Comparison of ENCODE assay signal across 1 cellular context in genomic region chr19:11197291-11198174, GRCh38.
TF ChIP-seq lines count a peak whose summit lies in the region.

Gene KANK2, minus strand, starts transcription at chr19:11197545. Its CDS starts 3,034 bp downstream, at chr19:11194511.

TF ChIP-seq in H1, 55 proteins besides CTCF, POLR2A, EP300 and RAD21:
- 0 out of 2 replicates have a peak, but pooled peaks have one; percentile 76 for TF ChIP-seq RBBP5 (IDR thresholded peaks at IDR 0.05; ENCODE audit: borderline replicate concordance, low read depth, low read length)
- TF ChIP-seq KDM1A (IDR thresholded peaks at IDR 0.05; ENCODE audit: borderline replicate concordance, low read length), result peak; percentile 98
- TF ChIP-seq EGR1 (IDR thresholded peaks at IDR 0.05; ENCODE audit: borderline replicate concordance, low read depth, low read length), result no peak
- TF ChIP-seq, protein P1, sequence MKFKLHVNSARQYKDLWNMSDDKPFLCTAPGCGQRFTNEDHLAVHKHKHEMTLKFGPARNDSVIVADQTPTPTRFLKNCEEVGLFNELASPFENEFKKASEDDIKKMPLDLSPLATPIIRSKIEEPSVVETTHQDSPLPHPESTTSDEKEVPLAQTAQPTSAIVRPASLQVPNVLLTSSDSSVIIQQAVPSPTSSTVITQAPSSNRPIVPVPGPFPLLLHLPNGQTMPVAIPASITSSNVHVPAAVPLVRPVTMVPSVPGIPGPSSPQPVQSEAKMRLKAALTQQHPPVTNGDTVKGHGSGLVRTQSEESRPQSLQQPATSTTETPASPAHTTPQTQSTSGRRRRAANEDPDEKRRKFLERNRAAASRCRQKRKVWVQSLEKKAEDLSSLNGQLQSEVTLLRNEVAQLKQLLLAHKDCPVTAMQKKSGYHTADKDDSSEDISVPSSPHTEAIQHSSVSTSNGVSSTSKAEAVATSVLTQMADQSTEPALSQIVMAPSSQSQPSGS (IDR thresholded peaks at IDR 0.05; ENCODE audit: low read length), result no peak
- no peak for TF ChIP-seq TCF12 (IDR thresholded peaks at IDR 0.05; ENCODE audit: low read depth, low read length)
- TF ChIP-seq POLR2AphosphoS5 (IDR thresholded peaks at IDR 0.05; ENCODE audit: low read depth, low read length), result peak; percentile 34; the same call in 1 of the 2 replicates
- peak; percentile 21; the same call in 1 of the 2 replicates for TF ChIP-seq GABPA (IDR thresholded peaks at IDR 0.05; ENCODE audit: borderline replicate concordance, insufficient read depth, low read length)
- peak in 1 of 2 experiments; percentile 9; a peak in 1 of 4 replicates for TF ChIP-seq SIN3A (conservative IDR thresholded peaks at IDR 0.05 in 1 of 2, IDR thresholded peaks at IDR 0.05 in 1 of 2; ENCODE audit: low read depth in 1 of 2, low read length in 2 of 2)
- TF ChIP-seq BCL11A (IDR thresholded peaks at IDR 0.05; ENCODE audit: low read depth in 2 of 2, low read length in 2 of 2), result no peak
- TF ChIP-seq NRF1 (IDR thresholded peaks at IDR 0.05; ENCODE audit: low read depth, low read length), result no peak
- peak; percentile 23 to 90; a peak in 1 of 4 replicates for TF ChIP-seq HDAC2 (IDR thresholded peaks at IDR 0.05; ENCODE audit: borderline replicate concordance in 1 of 2, low read depth in 2 of 2, low read length in 2 of 2)
- TF ChIP-seq KDM4A (IDR thresholded peaks at IDR 0.05; ENCODE audit: low read depth, low read length, severe bottlenecking), result peak; percentile 71
- TF ChIP-seq SIRT6 (IDR thresholded peaks at IDR 0.05; ENCODE audit: low read length), result no peak
- no peak for TF ChIP-seq TAF7 (optimal IDR thresholded peaks at IDR 0.05; ENCODE audit: borderline replicate concordance, low read depth, low read length)
- TF ChIP-seq, protein P2, sequence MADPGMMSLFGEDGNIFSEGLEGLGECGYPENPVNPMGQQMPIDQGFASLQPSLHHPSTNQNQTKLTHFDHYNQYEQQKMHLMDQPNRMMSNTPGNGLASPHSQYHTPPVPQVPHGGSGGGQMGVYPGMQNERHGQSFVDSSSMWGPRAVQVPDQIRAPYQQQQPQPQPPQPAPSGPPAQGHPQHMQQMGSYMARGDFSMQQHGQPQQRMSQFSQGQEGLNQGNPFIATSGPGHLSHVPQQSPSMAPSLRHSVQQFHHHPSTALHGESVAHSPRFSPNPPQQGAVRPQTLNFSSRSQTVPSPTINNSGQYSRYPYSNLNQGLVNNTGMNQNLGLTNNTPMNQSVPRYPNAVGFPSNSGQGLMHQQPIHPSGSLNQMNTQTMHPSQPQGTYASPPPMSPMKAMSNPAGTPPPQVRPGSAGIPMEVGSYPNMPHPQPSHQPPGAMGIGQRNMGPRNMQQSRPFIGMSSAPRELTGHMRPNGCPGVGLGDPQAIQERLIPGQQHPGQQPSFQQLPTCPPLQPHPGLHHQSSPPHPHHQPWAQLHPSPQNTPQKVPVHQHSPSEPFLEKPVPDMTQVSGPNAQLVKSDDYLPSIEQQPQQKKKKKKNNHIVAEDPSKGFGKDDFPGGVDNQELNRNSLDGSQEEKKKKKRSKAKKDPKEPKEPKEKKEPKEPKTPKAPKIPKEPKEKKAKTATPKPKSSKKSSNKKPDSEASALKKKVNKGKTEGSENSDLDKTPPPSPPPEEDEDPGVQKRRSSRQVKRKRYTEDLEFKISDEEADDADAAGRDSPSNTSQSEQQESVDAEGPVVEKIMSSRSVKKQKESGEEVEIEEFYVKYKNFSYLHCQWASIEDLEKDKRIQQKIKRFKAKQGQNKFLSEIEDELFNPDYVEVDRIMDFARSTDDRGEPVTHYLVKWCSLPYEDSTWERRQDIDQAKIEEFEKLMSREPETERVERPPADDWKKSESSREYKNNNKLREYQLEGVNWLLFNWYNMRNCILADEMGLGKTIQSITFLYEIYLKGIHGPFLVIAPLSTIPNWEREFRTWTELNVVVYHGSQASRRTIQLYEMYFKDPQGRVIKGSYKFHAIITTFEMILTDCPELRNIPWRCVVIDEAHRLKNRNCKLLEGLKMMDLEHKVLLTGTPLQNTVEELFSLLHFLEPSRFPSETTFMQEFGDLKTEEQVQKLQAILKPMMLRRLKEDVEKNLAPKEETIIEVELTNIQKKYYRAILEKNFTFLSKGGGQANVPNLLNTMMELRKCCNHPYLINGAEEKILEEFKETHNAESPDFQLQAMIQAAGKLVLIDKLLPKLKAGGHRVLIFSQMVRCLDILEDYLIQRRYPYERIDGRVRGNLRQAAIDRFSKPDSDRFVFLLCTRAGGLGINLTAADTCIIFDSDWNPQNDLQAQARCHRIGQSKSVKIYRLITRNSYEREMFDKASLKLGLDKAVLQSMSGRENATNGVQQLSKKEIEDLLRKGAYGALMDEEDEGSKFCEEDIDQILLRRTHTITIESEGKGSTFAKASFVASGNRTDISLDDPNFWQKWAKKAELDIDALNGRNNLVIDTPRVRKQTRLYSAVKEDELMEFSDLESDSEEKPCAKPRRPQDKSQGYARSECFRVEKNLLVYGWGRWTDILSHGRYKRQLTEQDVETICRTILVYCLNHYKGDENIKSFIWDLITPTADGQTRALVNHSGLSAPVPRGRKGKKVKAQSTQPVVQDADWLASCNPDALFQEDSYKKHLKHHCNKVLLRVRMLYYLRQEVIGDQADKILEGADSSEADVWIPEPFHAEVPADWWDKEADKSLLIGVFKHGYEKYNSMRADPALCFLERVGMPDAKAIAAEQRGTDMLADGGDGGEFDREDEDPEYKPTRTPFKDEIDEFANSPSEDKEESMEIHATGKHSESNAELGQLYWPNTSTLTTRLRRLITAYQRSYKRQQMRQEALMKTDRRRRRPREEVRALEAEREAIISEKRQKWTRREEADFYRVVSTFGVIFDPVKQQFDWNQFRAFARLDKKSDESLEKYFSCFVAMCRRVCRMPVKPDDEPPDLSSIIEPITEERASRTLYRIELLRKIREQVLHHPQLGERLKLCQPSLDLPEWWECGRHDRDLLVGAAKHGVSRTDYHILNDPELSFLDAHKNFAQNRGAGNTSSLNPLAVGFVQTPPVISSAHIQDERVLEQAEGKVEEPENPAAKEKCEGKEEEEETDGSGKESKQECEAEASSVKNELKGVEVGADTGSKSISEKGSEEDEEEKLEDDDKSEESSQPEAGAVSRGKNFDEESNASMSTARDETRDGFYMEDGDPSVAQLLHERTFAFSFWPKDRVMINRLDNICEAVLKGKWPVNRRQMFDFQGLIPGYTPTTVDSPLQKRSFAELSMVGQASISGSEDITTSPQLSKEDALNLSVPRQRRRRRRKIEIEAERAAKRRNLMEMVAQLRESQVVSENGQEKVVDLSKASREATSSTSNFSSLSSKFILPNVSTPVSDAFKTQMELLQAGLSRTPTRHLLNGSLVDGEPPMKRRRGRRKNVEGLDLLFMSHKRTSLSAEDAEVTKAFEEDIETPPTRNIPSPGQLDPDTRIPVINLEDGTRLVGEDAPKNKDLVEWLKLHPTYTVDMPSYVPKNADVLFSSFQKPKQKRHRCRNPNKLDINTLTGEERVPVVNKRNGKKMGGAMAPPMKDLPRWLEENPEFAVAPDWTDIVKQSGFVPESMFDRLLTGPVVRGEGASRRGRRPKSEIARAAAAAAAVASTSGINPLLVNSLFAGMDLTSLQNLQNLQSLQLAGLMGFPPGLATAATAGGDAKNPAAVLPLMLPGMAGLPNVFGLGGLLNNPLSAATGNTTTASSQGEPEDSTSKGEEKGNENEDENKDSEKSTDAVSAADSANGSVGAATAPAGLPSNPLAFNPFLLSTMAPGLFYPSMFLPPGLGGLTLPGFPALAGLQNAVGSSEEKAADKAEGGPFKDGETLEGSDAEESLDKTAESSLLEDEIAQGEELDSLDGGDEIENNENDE (IDR thresholded peaks at IDR 0.05; ENCODE audit: insufficient replicate concordance, low read length), result no peak
- peak; percentile 31; the same call in 1 of the 2 replicates for TF ChIP-seq PHF8 (conservative IDR thresholded peaks at IDR 0.05; ENCODE audit: low read depth, low read length)
- no peak for TF ChIP-seq JUND (IDR thresholded peaks at IDR 0.05; ENCODE audit: low read length)
- TF ChIP-seq EZH2 (IDR thresholded peaks at IDR 0.05; ENCODE audit: low read depth, low read length, severe bottlenecking), result no peak
- TF ChIP-seq CTBP2 (IDR thresholded peaks at IDR 0.05; ENCODE audit: borderline replicate concordance, insufficient read depth, insufficient read length, low read length), result no peak
- TF ChIP-seq RNF2 (IDR thresholded peaks at IDR 0.05; ENCODE audit: borderline replicate concordance, low read depth, low read length, missing control alignments, poor library complexity, severe bottlenecking), result no peak
- peak; percentile 61 for TF ChIP-seq ASH2L (IDR thresholded peaks at IDR 0.05; ENCODE audit: low read length)
- TF ChIP-seq ZNF274 (IDR thresholded peaks at IDR 0.05; ENCODE audit: borderline replicate concordance, extremely low read depth, low read length), result no peak
